In genomic region chr18:5543036-5543671, GRCh38 we compare ENCODE assay signal across 10 cellular contexts. TPM values are rescaled to one million over a fixed set of nuclear protein-coding genes. Genes with fewer than 3 reads are reported as not detected.
DNase-seq lines count a peak whose midpoint lies in the region; ATAC-seq and TF ChIP-seq lines count a peak whose summit lies in the region.
"Had no signal": no experiment of that assay in that cellular context is flagged by ENCODE, and none has a peak within 500 bp of the region (broad histone marks: within the 10 kb centered on the region; RNA-seq: fewer than 3 reads in every experiment).

No MANE protein-coding gene starts in this region.

- no peaks in the 10 kb centered on the region for H3F3A ChIP-seq in PC-3 (ENCODE audit: low read length, unreplicated experiment)

- CTCF ChIA-PET in Caco-2 (lab: Charles Lee): no interaction called here
- CTCF ChIA-PET in PC-3 (lab: Charles Lee): no interaction called here
- CTCF ChIA-PET in CD8-positive, alpha-beta T cell (lab: Charles Lee): no interaction called here
- CTCF ChIA-PET in activated CD8-positive, alpha-beta T cell treated with anti-CD3 and anti-CD28 coated beads, Interleukin-2, amount 10 ng/mL, durations not matched to agents 7 days and 5 days (lab: Charles Lee): no interaction called here

- no peaks in the 10 kb centered on the region for H3K27me3 ChIP-seq in Caco-2 (replicated peaks; ENCODE audit: control insufficient read depth, insufficient read depth, low read length)
- H3K27me3 ChIP-seq in PC-3 (ENCODE audit: low read length): peaks cover 21% of the 10 kb centered on the region
- H3K27me3 ChIP-seq in parathyroid adenoma (ENCODE audit: control insufficient read depth, insufficient read depth, low read length): no peaks in the 10 kb centered on the region
- H3K27me3 ChIP-seq in CD8-positive, alpha-beta T cell (ENCODE audit: insufficient read depth, low read length): peaks cover 8% of the 10 kb centered on the region

- no peak overlapping the region for H3K27ac Mint-ChIP-seq in Caco-2 (ENCODE audit: unreplicated experiment)
- no peak overlapping the region for H3K27ac Mint-ChIP-seq in CD8-positive, alpha-beta T cell
- no peak overlapping the region for H3K27ac Mint-ChIP-seq in activated CD8-positive, alpha-beta T cell treated with anti-CD3 and anti-CD28 coated beads, Interleukin-2, amount 10 ng/mL, durations not matched to agents 7 days and 5 days
- H3K27ac Mint-ChIP-seq: IgD-negative memory B cell; natural killer cell treated with Interleukin-12 subunit alpha and Interleukin-12 subunit beta and Interleukin-15 and Interleukin-18, amount 100 ng/mL, for 72 hours had no signal

- no peaks in the 10 kb centered on the region for H3K36me3 ChIP-seq in Caco-2 (ENCODE audit: control insufficient read depth, insufficient read depth, low read length)
- no peaks in the 10 kb centered on the region for H3K36me3 ChIP-seq in PC-3 (ENCODE audit: low read depth, low read length)
- H3K36me3 ChIP-seq in parathyroid adenoma (ENCODE audit: control insufficient read depth, insufficient read depth, low read length): no peaks in the 10 kb centered on the region
- no peaks in the 10 kb centered on the region for H3K36me3 ChIP-seq in CD8-positive, alpha-beta T cell (ENCODE audit: insufficient read depth, low read length)

- H3K4me3 ChIP-seq in Caco-2 (ENCODE audit: low read depth, low read length) (peak overlapping the region; percentile 34), PC-3 (ENCODE audit: low read length) (peak overlapping the region; percentile 54; the same call in 1 of the 2 replicates), parathyroid adenoma (ENCODE audit: low read depth, low read length) (peak overlapping the region; percentile 53)
- no peak overlapping the region for H3K4me3 ChIP-seq in CD8-positive, alpha-beta T cell (ENCODE audit: low read depth, low read length)

- POLR2A ChIA-PET in Caco-2 (lab: Charles Lee) (no interaction called here), PC-3 (lab: Charles Lee; ENCODE audit: unreplicated experiment) (no interaction called here)
- POLR2A ChIA-PET in CD8-positive, alpha-beta T cell (lab: Charles Lee): no interaction called here
- POLR2A ChIA-PET in activated CD8-positive, alpha-beta T cell treated with anti-CD3 and anti-CD28 coated beads, Interleukin-2, amount 10 ng/mL, durations not matched to agents 7 days and 5 days (lab: Charles Lee): no interaction called here

- peak overlapping the region; percentile 41 for H3K27ac ChIP-seq in PC-3 (ENCODE audit: low read length)
- peak overlapping the region; percentile 76 for H3K27ac ChIP-seq in parathyroid adenoma
- H3K27ac ChIP-seq in CD8-positive, alpha-beta T cell (ENCODE audit: low read depth, low read length): no peak overlapping the region

- H2AFZ ChIP-seq in PC-3 (ENCODE audit: low read length) (no peak overlapping the region), parathyroid adenoma (peak overlapping the region; percentile 57)

- BruUV-seq in Caco-2 (replicated peaks; lab: Mats Ljungman, UMichigan): no TSS peak
- no TSS peak for BruUV-seq in PC-3 (replicated peaks; lab: Mats Ljungman, UMichigan)

- H3K27me3 Mint-ChIP-seq in Caco-2 (ENCODE audit: insufficient read depth, unreplicated experiment): peaks cover 20% of the 10 kb centered on the region
- peaks cover 48% of the 10 kb centered on the region for H3K27me3 Mint-ChIP-seq in CD8-positive, alpha-beta T cell (ENCODE audit: low read depth)
- H3K27me3 Mint-ChIP-seq in activated CD8-positive, alpha-beta T cell treated with anti-CD3 and anti-CD28 coated beads, Interleukin-2, amount 10 ng/mL, durations not matched to agents 7 days and 5 days (ENCODE audit: low read depth): peaks cover 46% of the 10 kb centered on the region

- no peak for DNase-seq in Caco-2
- no peak for DNase-seq in PC-3
- peak; percentile 28 for DNase-seq in glomerular visceral epithelial cell (ENCODE audit: extremely low spot score)
- no peak for DNase-seq in CD8-positive, alpha-beta T cell
- DNase-seq in activated CD8-positive, alpha-beta T cell treated with anti-CD3 and anti-CD28 coated beads, Interleukin-2, amount 10 ng/mL, durations not matched to agents 7 days and 5 days: no peak

- H4K20me1 ChIP-seq in PC-3 (ENCODE audit: low read length): no peaks in the 10 kb centered on the region; the same call in 1 of the 2 replicates

- H3K4me3 Mint-ChIP-seq in Caco-2 (ENCODE audit: unreplicated experiment): peak overlapping the region; percentile 59
- no peak overlapping the region for H3K4me3 Mint-ChIP-seq in CD8-positive, alpha-beta T cell
- H3K4me3 Mint-ChIP-seq in activated CD8-positive, alpha-beta T cell treated with anti-CD3 and anti-CD28 coated beads, Interleukin-2, amount 10 ng/mL, durations not matched to agents 7 days and 5 days: no peak overlapping the region
- H3K4me3 Mint-ChIP-seq: natural killer cell treated with Interleukin-12 subunit alpha and Interleukin-12 subunit beta and Interleukin-15 and Interleukin-18, amount 100 ng/mL, for 72 hours had no signal

- no peaks in the 10 kb centered on the region for H3K9me2 ChIP-seq in PC-3 (replicated peaks; ENCODE audit: low read length)

- H3K4me1 ChIP-seq in Caco-2 (no peaks in the 10 kb centered on the region), PC-3 (ENCODE audit: insufficient read depth, low read length) (no peaks in the 10 kb centered on the region), parathyroid adenoma (peaks cover 10% of the 10 kb centered on the region)
- no peaks in the 10 kb centered on the region for H3K4me1 ChIP-seq in CD8-positive, alpha-beta T cell (ENCODE audit: insufficient read depth, low read length)

- ATAC-seq in PC-3 (peak; percentile 27), GM21529 (IDR thresholded peaks at IDR 0.05; ENCODE audit: unreplicated experiment) (no peak), HG02981 (IDR thresholded peaks at IDR 0.05; ENCODE audit: unreplicated experiment) (no peak)
- ATAC-seq in CD8-positive, alpha-beta T cell: no peak
- ATAC-seq in activated CD8-positive, alpha-beta T cell treated with anti-CD3 and anti-CD28 coated beads, Interleukin-2, amount 10 ng/mL, durations not matched to agents 7 days and 5 days: no peak

- H3K79me2 ChIP-seq in PC-3 (ENCODE audit: low read length) (peaks cover 26% of the 10 kb centered on the region), parathyroid adenoma (peaks cover 15% of the 10 kb centered on the region)

- TF ChIP-seq CTCF in Caco-2 (IDR thresholded peaks at IDR 0.05; ENCODE audit: insufficient read depth in 1 of 2, low read depth in 1 of 2, low read length in 1 of 2, severe bottlenecking in 1 of 2, unreplicated experiment in 1 of 2): no peak
- no peak for TF ChIP-seq CTCF in PC-3 (conservative IDR thresholded peaks at IDR 0.05; ENCODE audit: low read depth, low read length)
- TF ChIP-seq CTCF in parathyroid adenoma (IDR thresholded peaks at IDR 0.05): no peak
- no peak for TF ChIP-seq CTCF in CD8-positive, alpha-beta T cell (IDR thresholded peaks at IDR 0.05)

- intact Hi-C loops in Caco-2 (cut with micrococcal nuclease; ENCODE audit: unreplicated experiment) (no loop called here), PC-3 (cut with micrococcal nuclease) (loop anchor here (5.0 to 10.0 kb wide), 3 partner anchors 246 to 438 kb away; partner anchors contain the start of gene ZBTB14)
- intact Hi-C loops in CD8-positive, alpha-beta T cell (cut with DNase I, micrococcal nuclease): no loop called here

- H3K36me3 Mint-ChIP-seq in Caco-2 (ENCODE audit: insufficient read depth, unreplicated experiment): no peaks in the 10 kb centered on the region
- H3K36me3 Mint-ChIP-seq in CD8-positive, alpha-beta T cell: no peaks in the 10 kb centered on the region
- H3K36me3 Mint-ChIP-seq in activated CD8-positive, alpha-beta T cell treated with anti-CD3 and anti-CD28 coated beads, Interleukin-2, amount 10 ng/mL, durations not matched to agents 7 days and 5 days (ENCODE audit: low read depth): no peaks in the 10 kb centered on the region
- H3K36me3 Mint-ChIP-seq: IgD-negative memory B cell; natural killer cell treated with Interleukin-12 subunit alpha and Interleukin-12 subunit beta and Interleukin-15 and Interleukin-18, amount 100 ng/mL, for 72 hours had no signal

- H3K9me3 ChIP-seq in Caco-2 (no peaks in the 10 kb centered on the region), PC-3 (ENCODE audit: low read length) (no peaks in the 10 kb centered on the region), parathyroid adenoma (ENCODE audit: control insufficient read depth, low read length) (no peaks in the 10 kb centered on the region)
- H3K9me3 ChIP-seq in CD8-positive, alpha-beta T cell (ENCODE audit: low read length): no peaks in the 10 kb centered on the region

- no peak overlapping the region for H3K4me2 ChIP-seq in PC-3 (ENCODE audit: low read length)
- H3K4me2 ChIP-seq in parathyroid adenoma (ENCODE audit: low read length): peak overlapping the region; percentile 74

- no peaks in the 10 kb centered on the region for H3K9me3 Mint-ChIP-seq in Caco-2 (ENCODE audit: unreplicated experiment)
- H3K9me3 Mint-ChIP-seq in CD8-positive, alpha-beta T cell: no peaks in the 10 kb centered on the region
- H3K9me3 Mint-ChIP-seq in activated CD8-positive, alpha-beta T cell treated with anti-CD3 and anti-CD28 coated beads, Interleukin-2, amount 10 ng/mL, durations not matched to agents 7 days and 5 days (ENCODE audit: insufficient read depth): no peaks in the 10 kb centered on the region
- H3K9me3 Mint-ChIP-seq: natural killer cell treated with Interleukin-12 subunit alpha and Interleukin-12 subunit beta and Interleukin-15 and Interleukin-18, amount 100 ng/mL, for 72 hours had no signal

- peak overlapping the region; percentile 67 for H3K9ac ChIP-seq in PC-3 (ENCODE audit: low read length)
- no peak overlapping the region for H3K9ac ChIP-seq in parathyroid adenoma

- no peaks in the 10 kb centered on the region for H3K4me1 Mint-ChIP-seq in Caco-2 (ENCODE audit: low read depth, unreplicated experiment)
- peaks cover 6% of the 10 kb centered on the region for H3K4me1 Mint-ChIP-seq in CD8-positive, alpha-beta T cell (ENCODE audit: low read depth)
- H3K4me1 Mint-ChIP-seq in activated CD8-positive, alpha-beta T cell treated with anti-CD3 and anti-CD28 coated beads, Interleukin-2, amount 10 ng/mL, durations not matched to agents 7 days and 5 days (ENCODE audit: low read depth): no peaks in the 10 kb centered on the region

RNA-seq across cellular contexts. Expression of gene EPB41L3, which starts 0.6 kb away (rescaled TPM):
- 7.1 and 8.7 TPM in 2 replicates for total RNA-seq in Caco-2 (2022)
- 39.5 TPM in 2 replicates for total RNA-seq in PC-3 (2014; rRNA removed)
- 1 to 10 TPM in 1 of 2 experiments, under 1 TPM in 1; 0.83 to 1.2 TPM for total RNA-seq in CD8-positive, alpha-beta T cell
- total RNA-seq in activated CD8-positive, alpha-beta T cell treated with anti-CD3 and anti-CD28 coated beads, Interleukin-2, amount 10 ng/mL, durations not matched to agents 7 days and 5 days: under 1 TPM in 1 of 2 experiments, not detected in 1; 0.10 TPM
